Comparison of ENCODE assay signal across 8 cellular contexts in genomic region chr2:230913406-230913805, GRCh38. TPM values are rescaled to one million over a fixed set of nuclear protein-coding genes. Genes with fewer than 3 reads are reported as not detected.
DNase-seq lines count a peak whose midpoint lies in the region; ATAC-seq and TF ChIP-seq lines count a peak whose summit lies in the region.

No MANE protein-coding gene starts in this region.

- no peak overlapping the region for H3K4me3 Mint-ChIP-seq in neural crest cell

- H3K36me3 Mint-ChIP-seq in neural crest cell (ENCODE audit: low read depth), result no peaks in the 10 kb centered on the region

- no peak for ATAC-seq in GM21381 (IDR thresholded peaks at IDR 0.05; ENCODE audit: unreplicated experiment)

- no peak overlapping the region for H3K27ac Mint-ChIP-seq in neural crest cell (ENCODE audit: unreplicated experiment)

- TF ChIP-seq CTCF in neural crest cell (conservative IDR thresholded peaks at IDR 0.05), result peak; percentile 54

- no peaks in the 10 kb centered on the region for H3K27me3 Mint-ChIP-seq in neural crest cell (ENCODE audit: low read depth)

- H3K4me1 Mint-ChIP-seq in neural crest cell, result peaks cover 29% of the 10 kb centered on the region

- H3K9me3 Mint-ChIP-seq in neural crest cell, result no peaks in the 10 kb centered on the region

- DNase-seq in activated CD4-positive, CD25-positive, alpha-beta regulatory T cell treated with anti-CD3 and anti-CD28 coated beads, Interleukin-2, amount 50 U/mL, for 72 hours, result peak; percentile 23
- DNase-seq in activated CD4-positive, CD25-positive, alpha-beta regulatory T cell (lab: John Stamatoyannopoulos, UW), result no peak
- DNase-seq in MV-4-11 (lab: John Stamatoyannopoulos, UW) (peak; percentile 94), cerebellar cortex (ENCODE audit: low spot score) (peak; percentile 41), neural crest cell (ENCODE audit: low read depth, low spot score) (no peak), AG20443 (ENCODE audit: low spot score) (no peak)
- no peak for DNase-seq in stimulated activated CD4-positive, alpha-beta T cell treated with anti-CD3 and anti-CD28 coated beads, Interleukin-4, amount 100 ng/mL, for 24 hours

RNA-seq across cellular contexts. Expression of gene GPR55, which starts 11.6 kb away (rescaled TPM):
- not detected in 2 replicates for total RNA-seq in neural crest cell

RNA-seq across cellular contexts. Expression of gene ITM2C, which starts 48.7 kb away (rescaled TPM):
- total RNA-seq in neural crest cell, result 106 TPM in 2 replicates

Comparison
In these comparisons a context has a peak if more than half of its experiments do, and no peak if none do; other contexts are left out.
1. DNase-seq: peak in activated CD4-positive, CD25-positive, alpha-beta regulatory T cell treated with anti-CD3 and anti-CD28 coated beads, Interleukin-2, amount 50 U/mL, for 72 hours (single experiment), MV-4-11 (single experiment) and cerebellar cortex (single experiment); none in activated CD4-positive, CD25-positive, alpha-beta regulatory T cell (0 of 4), neural crest cell (single experiment), AG20443 (single experiment) and stimulated activated CD4-positive, alpha-beta T cell treated with anti-CD3 and anti-CD28 coated beads, Interleukin-4, amount 100 ng/mL, for 24 hours (single experiment).